ENCODE assay signal across 18 cellular contexts in the genomic region with DNA sequence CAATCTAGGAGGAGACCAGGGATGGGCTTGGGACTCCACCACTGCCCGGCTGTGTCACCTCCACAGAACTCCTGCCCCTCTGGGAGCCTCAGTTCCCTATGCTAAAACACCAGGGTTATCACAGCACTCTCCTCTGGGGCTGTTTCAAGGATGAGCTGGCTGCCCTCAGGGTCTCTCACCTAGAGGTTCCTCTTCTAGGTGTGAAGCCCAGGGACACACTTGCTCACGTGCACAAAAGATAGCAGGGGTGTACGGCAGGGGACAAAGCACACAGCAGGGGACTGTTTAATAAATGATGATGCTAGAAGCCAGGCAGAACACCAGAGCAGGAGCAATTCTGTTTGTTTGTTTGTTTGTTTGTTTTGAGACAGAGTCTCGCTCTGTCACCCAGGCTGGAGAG. TPM values are rescaled to one million over a fixed set of nuclear protein-coding genes. Genes with fewer than 3 reads are reported as not detected.
DNase-seq lines count a peak whose midpoint lies in the region; ATAC-seq and TF ChIP-seq lines count a peak whose summit lies in the region.
"Had no signal": no experiment of that assay in that cellular context is flagged by ENCODE, and none has a peak within 500 bp of the region (broad histone marks: within the 10 kb centered on the region; RNA-seq: fewer than 3 reads in every experiment).

No MANE protein-coding gene starts in this region.

- no peak overlapping the region for H4K5ac ChIP-seq in mesendoderm (ENCODE audit: low read length)

- intact Hi-C loops in CD8-positive, alpha-beta T cell (cut with DNase I, micrococcal nuclease), result no loop called here
- intact Hi-C loops in activated CD4-positive, alpha-beta T cell treated with anti-CD3 and anti-CD28 coated beads, Interleukin-2, amount 10 ng/mL, durations not matched to agents 24 days and 14 days (cut with micrococcal nuclease), result no loop called here
- intact Hi-C loops in Right ventricle myocardium superior (cut with DNase I), result no loop called here

- no peaks in the 10 kb centered on the region for H3K9me3 ChIP-seq in CD8-positive, alpha-beta T cell (ENCODE audit: low read length)
- no peaks in the 10 kb centered on the region for H3K9me3 ChIP-seq in endodermal cell (ENCODE audit: control insufficient read depth, low read length)
- H3K9me3 ChIP-seq in trophoblast cell (ENCODE audit: insufficient read depth, low read depth, low read length), result no peaks in the 10 kb centered on the region
- H3K9me3 ChIP-seq: BE2C had no signal

- DNase-seq in CD8-positive, alpha-beta T cell, result no peak
- DNase-seq in endodermal cell (no peak), mesendoderm (no peak), trophoblast cell (peak; percentile 68 to 74), Right ventricle myocardium superior (no peak)
- no peak for DNase-seq in activated CD4-positive, alpha-beta T cell treated with anti-CD3 and anti-CD28 coated beads, Interleukin-2, amount 10 ng/mL, durations not matched to agents 24 days and 14 days
- no peak for DNase-seq in activated T-cell treated with anti-CD3 and anti-CD28 coated beads, Interleukin-2, amount 50 U/mL, for 72 hours
- DNase-seq: BE2C; C1 segment of cervical spinal cord; Calu3; CD4-positive, CD25-positive, alpha-beta regulatory T cell; DND-41; EL; H9 had no signal

- no peaks in the 10 kb centered on the region for H3K9me3 Mint-ChIP-seq in CD8-positive, alpha-beta T cell
- no peaks in the 10 kb centered on the region for H3K9me3 Mint-ChIP-seq in endodermal cell
- H3K9me3 Mint-ChIP-seq in activated CD4-positive, alpha-beta T cell treated with anti-CD3 and anti-CD28 coated beads, Interleukin-2, amount 10 ng/mL, durations not matched to agents 24 days and 14 days, result no peaks in the 10 kb centered on the region
- no peaks in the 10 kb centered on the region for H3K9me3 Mint-ChIP-seq in activated T-cell treated with anti-CD3 and anti-CD28 coated beads, Interleukin-2, amount 50 U/mL, for 72 hours
- H3K9me3 Mint-ChIP-seq: CD4-positive, CD25-positive, alpha-beta regulatory T cell; H9 had no signal

- peaks cover 3% of the 10 kb centered on the region for H3K4me1 Mint-ChIP-seq in CD8-positive, alpha-beta T cell (ENCODE audit: low read depth)
- H3K4me1 Mint-ChIP-seq in endodermal cell, result peaks cover 5% of the 10 kb centered on the region
- H3K4me1 Mint-ChIP-seq in activated CD4-positive, alpha-beta T cell treated with anti-CD3 and anti-CD28 coated beads, Interleukin-2, amount 10 ng/mL, durations not matched to agents 24 days and 14 days, result no peaks in the 10 kb centered on the region
- H3K4me1 Mint-ChIP-seq in activated T-cell treated with anti-CD3 and anti-CD28 coated beads, Interleukin-2, amount 50 U/mL, for 72 hours (ENCODE audit: low read depth), result no peaks in the 10 kb centered on the region
- H3K4me1 Mint-ChIP-seq: H9 had no signal

- no peak overlapping the region for H3K9ac ChIP-seq in endodermal cell (ENCODE audit: extremely low read depth, low read length, poor library complexity, severe bottlenecking)
- no peak overlapping the region for H3K9ac ChIP-seq in mesendoderm (ENCODE audit: low read length)
- H3K9ac ChIP-seq in trophoblast cell (ENCODE audit: low read length), result no peak overlapping the region

- peak; percentile 39 for ATAC-seq in CD8-positive, alpha-beta T cell
- ATAC-seq in Right ventricle myocardium superior (ENCODE audit: poor library complexity), result no peak
- no peak for ATAC-seq in activated T-cell treated with anti-CD3 and anti-CD28 coated beads, Interleukin-2, amount 50 U/mL, for 72 hours (replicated peaks in 1 of 2)

- H3K27ac ChIP-seq in CD8-positive, alpha-beta T cell (ENCODE audit: low read depth, low read length), result no peak overlapping the region
- no peak overlapping the region for H3K27ac ChIP-seq in endodermal cell (ENCODE audit: low read depth, low read length)
- peak overlapping the region; percentile 4 for H3K27ac ChIP-seq in mesendoderm (ENCODE audit: low read depth, low read length)
- no peak overlapping the region for H3K27ac ChIP-seq in trophoblast cell (ENCODE audit: low read depth, low read length)
- H3K27ac ChIP-seq: HL-60 had no signal

- no peak overlapping the region for H3K4me3 Mint-ChIP-seq in CD8-positive, alpha-beta T cell
- no peak overlapping the region for H3K4me3 Mint-ChIP-seq in endodermal cell
- no peak overlapping the region for H3K4me3 Mint-ChIP-seq in activated CD4-positive, alpha-beta T cell treated with anti-CD3 and anti-CD28 coated beads, Interleukin-2, amount 10 ng/mL, durations not matched to agents 24 days and 14 days
- no peak overlapping the region for H3K4me3 Mint-ChIP-seq in activated T-cell treated with anti-CD3 and anti-CD28 coated beads, Interleukin-2, amount 50 U/mL, for 72 hours
- H3K4me3 Mint-ChIP-seq: CD4-positive, CD25-positive, alpha-beta regulatory T cell; H9 had no signal

- H4K12ac ChIP-seq in trophoblast cell (ENCODE audit: low read depth, low read length), result no peak overlapping the region

- CTCF ChIA-PET in CD8-positive, alpha-beta T cell (lab: Charles Lee), result interaction anchor here (1.1 kb wide), 1 partner anchor 35 kb away, joined by 3 read pairs; no protein-coding TSS in a partner anchor

- H2BK5ac ChIP-seq in mesendoderm (ENCODE audit: low read length) (no peak overlapping the region), trophoblast cell (ENCODE audit: low read depth, low read length, poor library complexity) (no peak overlapping the region)

- H3K27me3 ChIP-seq in CD8-positive, alpha-beta T cell (ENCODE audit: insufficient read depth, low read length), result no peaks in the 10 kb centered on the region
- H3K27me3 ChIP-seq in endodermal cell (ENCODE audit: control insufficient read depth, insufficient read depth, low read length, poor library complexity, severe bottlenecking), result no peaks in the 10 kb centered on the region
- H3K27me3 ChIP-seq in mesendoderm (ENCODE audit: insufficient read depth, low read length, poor library complexity), result no peaks in the 10 kb centered on the region
- no peaks in the 10 kb centered on the region for H3K27me3 ChIP-seq in trophoblast cell (ENCODE audit: insufficient read depth, low read length)
- H3K27me3 ChIP-seq: BE2C had no signal

- H2BK15ac ChIP-seq in mesendoderm (replicated peaks; ENCODE audit: low read depth), result no peak overlapping the region

- H3K27ac Mint-ChIP-seq in CD8-positive, alpha-beta T cell, result peak overlapping the region; percentile 45
- H3K27ac Mint-ChIP-seq in endodermal cell, result peak overlapping the region; percentile 17
- H3K27ac Mint-ChIP-seq in activated CD4-positive, alpha-beta T cell treated with anti-CD3 and anti-CD28 coated beads, Interleukin-2, amount 10 ng/mL, durations not matched to agents 24 days and 14 days, result no peak overlapping the region
- H3K27ac Mint-ChIP-seq in activated T-cell treated with anti-CD3 and anti-CD28 coated beads, Interleukin-2, amount 50 U/mL, for 72 hours, result no peak overlapping the region

- H3K79me2 ChIP-seq in mesendoderm (ENCODE audit: control insufficient read depth, insufficient read depth, low read length) (no peaks in the 10 kb centered on the region), trophoblast cell (ENCODE audit: control insufficient read depth, insufficient read depth, low read length, poor library complexity) (no peaks in the 10 kb centered on the region)

- H3K23ac ChIP-seq in mesendoderm (ENCODE audit: low read length) (no peak overlapping the region), trophoblast cell (ENCODE audit: low read length) (no peak overlapping the region)

- no peaks in the 10 kb centered on the region for H3K36me3 ChIP-seq in CD8-positive, alpha-beta T cell (ENCODE audit: insufficient read depth, low read length)
- H3K36me3 ChIP-seq in endodermal cell (ENCODE audit: control insufficient read depth, insufficient read depth, low read length), result no peaks in the 10 kb centered on the region
- H3K36me3 ChIP-seq in mesendoderm (ENCODE audit: control insufficient read depth, insufficient read depth, low read length), result no peaks in the 10 kb centered on the region
- peaks cover 1 to 5% of the 10 kb centered on the region in 2 experiments for H3K36me3 ChIP-seq in trophoblast cell (ENCODE audit: control insufficient read depth in 1 of 2, insufficient read depth in 2 of 2, low read length in 2 of 2)
- H3K36me3 ChIP-seq: BE2C had no signal

- H3K4ac ChIP-seq in mesendoderm (ENCODE audit: low read depth, low read length) (no peak overlapping the region), trophoblast cell (ENCODE audit: low read depth, low read length) (no peak overlapping the region)

- POLR2A ChIA-PET in CD8-positive, alpha-beta T cell (lab: Charles Lee), result interaction anchor here (1.1 kb wide), 1 partner anchor 18 kb away, joined by 3 read pairs; no protein-coding TSS in a partner anchor

- H3K4me1 ChIP-seq in CD8-positive, alpha-beta T cell (ENCODE audit: insufficient read depth, low read length), result no peaks in the 10 kb centered on the region
- H3K4me1 ChIP-seq in endodermal cell (ENCODE audit: control insufficient read depth, insufficient read depth, low read length), result no peaks in the 10 kb centered on the region
- no peaks in the 10 kb centered on the region for H3K4me1 ChIP-seq in mesendoderm (ENCODE audit: control insufficient read depth, low read depth, low read length)
- H3K4me1 ChIP-seq in trophoblast cell (ENCODE audit: control insufficient read depth in 1 of 2, insufficient read depth in 2 of 2, low read length in 2 of 2), result peaks cover 0 to 3% of the 10 kb centered on the region in 2 experiments
- H3K4me1 ChIP-seq: BE2C had no signal

- H2AK5ac ChIP-seq in mesendoderm (ENCODE audit: low read length) (no peak overlapping the region), trophoblast cell (ENCODE audit: low read length) (no peak overlapping the region)

- no peak overlapping the region for H4K91ac ChIP-seq in trophoblast cell (ENCODE audit: low read depth, low read length)

- no peak overlapping the region for H3K18ac ChIP-seq in mesendoderm (ENCODE audit: low read length)
- no peak overlapping the region for H3K18ac ChIP-seq in trophoblast cell (ENCODE audit: low read length)

- no peak overlapping the region for H3K14ac ChIP-seq in trophoblast cell (ENCODE audit: low read length)

- H3K36me3 Mint-ChIP-seq in CD8-positive, alpha-beta T cell, result peaks cover 41% of the 10 kb centered on the region
- no peaks in the 10 kb centered on the region for H3K36me3 Mint-ChIP-seq in endodermal cell (ENCODE audit: low read depth)
- peaks cover 9% of the 10 kb centered on the region for H3K36me3 Mint-ChIP-seq in activated CD4-positive, alpha-beta T cell treated with anti-CD3 and anti-CD28 coated beads, Interleukin-2, amount 10 ng/mL, durations not matched to agents 24 days and 14 days (ENCODE audit: low read depth)
- H3K36me3 Mint-ChIP-seq in activated T-cell treated with anti-CD3 and anti-CD28 coated beads, Interleukin-2, amount 50 U/mL, for 72 hours (ENCODE audit: insufficient read depth in 2 of 2), result peaks cover 0 to 4% of the 10 kb centered on the region in 2 donors

- no peak overlapping the region for H2AFZ ChIP-seq in trophoblast cell (ENCODE audit: insufficient read depth, low read length, poor library complexity)

- no peak overlapping the region for H3K4me3 ChIP-seq in CD8-positive, alpha-beta T cell (ENCODE audit: low read depth, low read length)
- H3K4me3 ChIP-seq in endodermal cell (ENCODE audit: low read length) (no peak overlapping the region), mesendoderm (ENCODE audit: low read length) (no peak overlapping the region), trophoblast cell (ENCODE audit: low read depth, low read length) (no peak overlapping the region)

- no peak overlapping the region for H2BK120ac ChIP-seq in mesendoderm (ENCODE audit: low read depth, low read length)
- H2BK120ac ChIP-seq in trophoblast cell (ENCODE audit: insufficient read depth, low read length, poor library complexity), result no peak overlapping the region

- H4K8ac ChIP-seq in mesendoderm (ENCODE audit: low read depth, low read length) (no peak overlapping the region), trophoblast cell (ENCODE audit: low read depth, low read length) (no peak overlapping the region)

- no peaks in the 10 kb centered on the region for H3K27me3 Mint-ChIP-seq in CD8-positive, alpha-beta T cell (ENCODE audit: low read depth)
- H3K27me3 Mint-ChIP-seq in endodermal cell (ENCODE audit: insufficient read depth), result no peaks in the 10 kb centered on the region
- no peaks in the 10 kb centered on the region for H3K27me3 Mint-ChIP-seq in activated CD4-positive, alpha-beta T cell treated with anti-CD3 and anti-CD28 coated beads, Interleukin-2, amount 10 ng/mL, durations not matched to agents 24 days and 14 days
- H3K27me3 Mint-ChIP-seq in activated T-cell treated with anti-CD3 and anti-CD28 coated beads, Interleukin-2, amount 50 U/mL, for 72 hours (ENCODE audit: low read depth), result no peaks in the 10 kb centered on the region
- H3K27me3 Mint-ChIP-seq: CD4-positive, CD25-positive, alpha-beta regulatory T cell had no signal

- H3K4me2 ChIP-seq in mesendoderm (ENCODE audit: low read length) (no peak overlapping the region), trophoblast cell (ENCODE audit: low read length) (no peak overlapping the region)

- H3K79me1 ChIP-seq in mesendoderm (ENCODE audit: low read length) (no peaks in the 10 kb centered on the region), trophoblast cell (ENCODE audit: low read length) (no peaks in the 10 kb centered on the region)

- H3K56ac ChIP-seq in mesendoderm (ENCODE audit: low read length), result no peak overlapping the region

- H2BK12ac ChIP-seq in trophoblast cell (ENCODE audit: low read length), result no peak overlapping the region

- 82 to 85% methylated on average over 3 to 4 of the region's 4 CpGs for WGBS in endodermal cell (ENCODE audit: insufficient coverage in 1 of 2, insufficient read length in 1 of 2), 2 experiments
- no CpG with 5 or more reads among the region's 4 CpGs for WGBS in mesendoderm (ENCODE audit: extremely low coverage, insufficient coverage, low lambda C conversion rate)
- no CpG with 5 or more reads among the region's 4 CpGs for WGBS in trophoblast cell (ENCODE audit: extremely low coverage, insufficient coverage, insufficient read length)

- TF ChIP-seq CTCF in CD8-positive, alpha-beta T cell (IDR thresholded peaks at IDR 0.05), result no peak
- TF ChIP-seq CTCF in endodermal cell (conservative IDR thresholded peaks at IDR 0.05), result no peak

RNA-seq across cellular contexts. Expression of a gene that starts 16.8 kb away (rescaled TPM):
- total RNA-seq in CD8-positive, alpha-beta T cell, result 10 to 100 TPM; 70.0 to 72.3 TPM
- total RNA-seq in endodermal cell (under 1 TPM; 0.33 to 0.51 TPM), Right ventricle myocardium superior (0.16 TPM)
- polyA plus RNA-seq in endodermal cell (2013, experiment 1 of 2), result 1.9 TPM
- polyA plus RNA-seq in endodermal cell (2013, experiment 2 of 2), result 1.4 TPM
- polyA plus RNA-seq in mesendoderm (2013, experiment 1 of 2), result 2.9 TPM
- 2.3 TPM for polyA plus RNA-seq in mesendoderm (2013, experiment 2 of 2)
- polyA plus RNA-seq in trophoblast cell (2013), result 44.9 and 48.1 TPM in 2 replicates
- 3.6 and 4.1 TPM in 2 replicates for total RNA-seq in activated CD4-positive, alpha-beta T cell treated with anti-CD3 and anti-CD28 coated beads, Interleukin-2, amount 10 ng/mL, durations not matched to agents 24 days and 14 days
- total RNA-seq in activated T-cell treated with anti-CD3 and anti-CD28 coated beads, Interleukin-2, amount 50 U/mL, for 72 hours, result 1 to 10 TPM; 3.1 to 4.1 TPM
- total RNA-seq: A172, HT1080 had no signal

RNA-seq across cellular contexts. Expression of a gene that starts 22.4 kb away (rescaled TPM):
- 100 to 1,000 TPM; 149 to 166 TPM for total RNA-seq in CD8-positive, alpha-beta T cell
- total RNA-seq in endodermal cell, result 10 to 100 TPM in 1 of 2 donors, 1 to 10 TPM in 1; 7.7 to 13.5 TPM
- 7.9 TPM for polyA plus RNA-seq in endodermal cell (2013, experiment 1 of 2)
- polyA plus RNA-seq in endodermal cell (2013, experiment 2 of 2), result 9.2 TPM
- 2.3 TPM for polyA plus RNA-seq in mesendoderm (2013, experiment 1 of 2)
- polyA plus RNA-seq in mesendoderm (2013, experiment 2 of 2), result 2.3 TPM
- 81.5 and 87.5 TPM in 2 replicates for polyA plus RNA-seq in trophoblast cell (2013)
- 26.3 and 26.7 TPM in 2 replicates for total RNA-seq in activated CD4-positive, alpha-beta T cell treated with anti-CD3 and anti-CD28 coated beads, Interleukin-2, amount 10 ng/mL, durations not matched to agents 24 days and 14 days
- 6.2 TPM for total RNA-seq in Right ventricle myocardium superior
- total RNA-seq in activated T-cell treated with anti-CD3 and anti-CD28 coated beads, Interleukin-2, amount 50 U/mL, for 72 hours, result 10 to 100 TPM; 22.4 to 26.1 TPM

RNA-seq across cellular contexts. Expression of a gene that starts 44.8 kb away (rescaled TPM):
- 10 to 100 TPM; 17.2 to 17.6 TPM for total RNA-seq in CD8-positive, alpha-beta T cell
- total RNA-seq in endodermal cell, result 10 to 100 TPM; 13.0 to 15.2 TPM
- polyA plus RNA-seq in endodermal cell (2013, experiment 1 of 2), result 21.1 TPM
- 17.8 TPM for polyA plus RNA-seq in endodermal cell (2013, experiment 2 of 2)
- 6.7 TPM for polyA plus RNA-seq in mesendoderm (2013, experiment 1 of 2)
- 6.7 TPM for polyA plus RNA-seq in mesendoderm (2013, experiment 2 of 2)
- polyA plus RNA-seq in trophoblast cell (2013), result 32.0 and 34.3 TPM in 2 replicates
- 59.3 and 59.7 TPM in 2 replicates for total RNA-seq in activated CD4-positive, alpha-beta T cell treated with anti-CD3 and anti-CD28 coated beads, Interleukin-2, amount 10 ng/mL, durations not matched to agents 24 days and 14 days
- total RNA-seq in Right ventricle myocardium superior, result 14.7 TPM
- 100 to 1,000 TPM; 101 to 125 TPM for total RNA-seq in activated T-cell treated with anti-CD3 and anti-CD28 coated beads, Interleukin-2, amount 50 U/mL, for 72 hours

RNA-seq across cellular contexts. Expression of a gene that starts 50.8 kb away (rescaled TPM):
- 1 to 10 TPM; 2.4 to 3.4 TPM for total RNA-seq in CD8-positive, alpha-beta T cell
- total RNA-seq in endodermal cell (under 1 TPM; 0.22 TPM), Right ventricle myocardium superior (1.5 TPM)
- polyA plus RNA-seq in endodermal cell (2013, experiment 1 of 2), result 1.2 TPM
- 1.5 TPM for polyA plus RNA-seq in endodermal cell (2013, experiment 2 of 2)
- 0.13 TPM for polyA plus RNA-seq in mesendoderm (2013, experiment 1 of 2)
- 0.27 TPM for polyA plus RNA-seq in mesendoderm (2013, experiment 2 of 2)
- 0.51 and 0.57 TPM in 2 replicates for polyA plus RNA-seq in trophoblast cell (2013)
- 1.8 and 2.4 TPM in 2 replicates for total RNA-seq in activated CD4-positive, alpha-beta T cell treated with anti-CD3 and anti-CD28 coated beads, Interleukin-2, amount 10 ng/mL, durations not matched to agents 24 days and 14 days
- total RNA-seq in activated T-cell treated with anti-CD3 and anti-CD28 coated beads, Interleukin-2, amount 50 U/mL, for 72 hours, result 1 to 10 TPM; 3.2 to 4.3 TPM
- total RNA-seq: H1, H9, HT1080 had no signal

Comparison
In these comparisons a context has a peak if more than half of its experiments do, and no peak if none do; other contexts are left out.
1. DNase-seq: peak in trophoblast cell (2 of 2); none in CD8-positive, alpha-beta T cell (0 of 7), endodermal cell (single experiment), mesendoderm (single experiment), activated CD4-positive, alpha-beta T cell treated with anti-CD3 and anti-CD28 coated beads, Interleukin-2, amount 10 ng/mL, durations not matched to agents 24 days and 14 days (single experiment), Right ventricle myocardium superior (single experiment) and activated T-cell treated with anti-CD3 and anti-CD28 coated beads, Interleukin-2, amount 50 U/mL, for 72 hours (0 of 2).
2. H3K27ac Mint-ChIP-seq: peak in CD8-positive, alpha-beta T cell (single experiment) and endodermal cell (single experiment); none in activated CD4-positive, alpha-beta T cell treated with anti-CD3 and anti-CD28 coated beads, Interleukin-2, amount 10 ng/mL, durations not matched to agents 24 days and 14 days (single experiment) and activated T-cell treated with anti-CD3 and anti-CD28 coated beads, Interleukin-2, amount 50 U/mL, for 72 hours (single experiment).
3. RNA of a gene that starts 16.8 kb away (total RNA-seq): 70.0 to 72.3 TPM in CD8-positive, alpha-beta T cell; 3.1 to 4.1 TPM in activated T-cell treated with anti-CD3 and anti-CD28 coated beads, Interleukin-2, amount 50 U/mL, for 72 hours, 3.6 to 4.1 TPM in activated CD4-positive, alpha-beta T cell treated with anti-CD3 and anti-CD28 coated beads, Interleukin-2, amount 10 ng/mL, durations not matched to agents 24 days and 14 days, 0.33 to 0.51 TPM in endodermal cell and 0.16 TPM in Right ventricle myocardium superior (single experiment); every median in the first group is over 10 times any median in the second.